1 cellular context compared by ENCODE assay signal in the genomic region with DNA sequence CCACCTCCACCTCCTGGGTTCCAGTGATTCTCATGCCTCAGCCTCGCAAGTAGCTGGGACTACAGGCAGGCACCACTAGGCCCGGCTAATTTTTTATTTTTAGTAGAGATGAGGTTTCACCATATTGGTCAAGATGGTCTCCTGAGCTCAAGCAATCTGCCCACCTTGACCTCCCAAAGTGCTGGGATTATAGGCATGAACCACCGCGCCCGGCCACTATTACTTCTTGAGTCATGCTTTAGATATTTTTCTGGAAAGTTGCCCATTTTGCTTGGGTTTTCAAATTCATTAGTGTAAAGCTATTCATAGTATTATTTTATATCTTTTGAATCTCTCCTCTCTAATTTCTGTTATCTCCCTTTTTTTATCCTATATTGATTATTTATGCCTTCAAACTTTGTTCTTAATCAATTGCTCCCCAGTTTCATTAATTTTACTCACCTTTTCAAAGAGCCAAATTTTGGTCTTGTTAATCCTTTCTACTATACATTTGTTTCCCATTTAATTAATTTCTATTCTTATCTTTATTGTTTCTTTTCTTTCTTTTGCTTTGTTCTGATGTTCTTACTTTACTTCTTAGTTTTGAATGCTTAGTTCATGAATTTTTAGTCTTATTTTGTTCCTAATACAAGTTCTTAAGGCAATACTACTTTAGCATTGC.
TF ChIP-seq lines count a peak whose summit lies in the region.

No MANE protein-coding gene starts in this region.

TF ChIP-seq in K562, 482 proteins besides CTCF, POLR2A, EP300 and RAD21 (continued from another document):
- TF ChIP-seq, protein P1, sequence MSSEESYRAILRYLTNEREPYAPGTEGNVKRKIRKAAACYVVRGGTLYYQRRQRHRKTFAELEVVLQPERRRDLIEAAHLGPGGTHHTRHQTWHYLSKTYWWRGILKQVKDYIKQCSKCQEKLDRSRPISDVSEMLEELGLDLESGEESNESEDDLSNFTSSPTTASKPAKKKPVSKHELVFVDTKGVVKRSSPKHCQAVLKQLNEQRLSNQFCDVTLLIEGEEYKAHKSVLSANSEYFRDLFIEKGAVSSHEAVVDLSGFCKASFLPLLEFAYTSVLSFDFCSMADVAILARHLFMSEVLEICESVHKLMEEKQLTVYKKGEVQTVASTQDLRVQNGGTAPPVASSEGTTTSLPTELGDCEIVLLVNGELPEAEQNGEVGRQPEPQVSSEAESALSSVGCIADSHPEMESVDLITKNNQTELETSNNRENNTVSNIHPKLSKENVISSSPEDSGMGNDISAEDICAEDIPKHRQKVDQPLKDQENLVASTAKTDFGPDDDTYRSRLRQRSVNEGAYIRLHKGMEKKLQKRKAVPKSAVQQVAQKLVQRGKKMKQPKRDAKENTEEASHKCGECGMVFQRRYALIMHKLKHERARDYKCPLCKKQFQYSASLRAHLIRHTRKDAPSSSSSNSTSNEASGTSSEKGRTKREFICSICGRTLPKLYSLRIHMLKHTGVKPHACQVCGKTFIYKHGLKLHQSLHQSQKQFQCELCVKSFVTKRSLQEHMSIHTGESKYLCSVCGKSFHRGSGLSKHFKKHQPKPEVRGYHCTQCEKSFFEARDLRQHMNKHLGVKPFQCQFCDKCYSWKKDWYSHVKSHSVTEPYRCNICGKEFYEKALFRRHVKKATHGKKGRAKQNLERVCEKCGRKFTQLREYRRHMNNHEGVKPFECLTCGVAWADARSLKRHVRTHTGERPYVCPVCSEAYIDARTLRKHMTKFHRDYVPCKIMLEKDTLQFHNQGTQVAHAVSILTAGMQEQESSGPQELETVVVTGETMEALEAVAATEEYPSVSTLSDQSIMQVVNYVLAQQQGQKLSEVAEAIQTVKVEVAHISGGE (CRISPR knock-in tag; IDR thresholded peaks at IDR 0.05), result no peak
- TF ChIP-seq, protein P2, sequence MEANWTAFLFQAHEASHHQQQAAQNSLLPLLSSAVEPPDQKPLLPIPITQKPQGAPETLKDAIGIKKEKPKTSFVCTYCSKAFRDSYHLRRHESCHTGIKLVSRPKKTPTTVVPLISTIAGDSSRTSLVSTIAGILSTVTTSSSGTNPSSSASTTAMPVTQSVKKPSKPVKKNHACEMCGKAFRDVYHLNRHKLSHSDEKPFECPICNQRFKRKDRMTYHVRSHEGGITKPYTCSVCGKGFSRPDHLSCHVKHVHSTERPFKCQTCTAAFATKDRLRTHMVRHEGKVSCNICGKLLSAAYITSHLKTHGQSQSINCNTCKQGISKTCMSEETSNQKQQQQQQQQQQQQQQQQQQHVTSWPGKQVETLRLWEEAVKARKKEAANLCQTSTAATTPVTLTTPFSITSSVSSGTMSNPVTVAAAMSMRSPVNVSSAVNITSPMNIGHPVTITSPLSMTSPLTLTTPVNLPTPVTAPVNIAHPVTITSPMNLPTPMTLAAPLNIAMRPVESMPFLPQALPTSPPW (CRISPR knock-in tag; IDR thresholded peaks at IDR 0.05), result 0 out of 2 replicates have a peak, but pooled peaks have one; percentile 15
- no peak for TF ChIP-seq HDAC3 (IDR thresholded peaks at IDR 0.05; ENCODE audit: borderline replicate concordance, partially characterized antibody)
- no peak for TF ChIP-seq TRIM28 (IDR thresholded peaks at IDR 0.05)
- TF ChIP-seq ZNF780A (CRISPR knock-in tag; IDR thresholded peaks at IDR 0.05), result no peak
- no peak for TF ChIP-seq ERF (CRISPR knock-in tag; IDR thresholded peaks at IDR 0.05)
- TF ChIP-seq, protein P3, sequence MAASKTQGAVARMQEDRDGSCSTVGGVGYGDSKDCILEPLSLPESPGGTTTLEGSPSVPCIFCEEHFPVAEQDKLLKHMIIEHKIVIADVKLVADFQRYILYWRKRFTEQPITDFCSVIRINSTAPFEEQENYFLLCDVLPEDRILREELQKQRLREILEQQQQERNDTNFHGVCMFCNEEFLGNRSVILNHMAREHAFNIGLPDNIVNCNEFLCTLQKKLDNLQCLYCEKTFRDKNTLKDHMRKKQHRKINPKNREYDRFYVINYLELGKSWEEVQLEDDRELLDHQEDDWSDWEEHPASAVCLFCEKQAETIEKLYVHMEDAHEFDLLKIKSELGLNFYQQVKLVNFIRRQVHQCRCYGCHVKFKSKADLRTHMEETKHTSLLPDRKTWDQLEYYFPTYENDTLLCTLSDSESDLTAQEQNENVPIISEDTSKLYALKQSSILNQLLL (CRISPR knock-in tag; IDR thresholded peaks at IDR 0.05; ENCODE audit: borderline replicate concordance), result no peak
- no peak for TF ChIP-seq SMAD1 (IDR thresholded peaks at IDR 0.05; ENCODE audit: low read depth, low read length, partially characterized antibody)
- TF ChIP-seq PML (IDR thresholded peaks at IDR 0.05; ENCODE audit: low read length), result no peak
- TF ChIP-seq, protein P4, sequence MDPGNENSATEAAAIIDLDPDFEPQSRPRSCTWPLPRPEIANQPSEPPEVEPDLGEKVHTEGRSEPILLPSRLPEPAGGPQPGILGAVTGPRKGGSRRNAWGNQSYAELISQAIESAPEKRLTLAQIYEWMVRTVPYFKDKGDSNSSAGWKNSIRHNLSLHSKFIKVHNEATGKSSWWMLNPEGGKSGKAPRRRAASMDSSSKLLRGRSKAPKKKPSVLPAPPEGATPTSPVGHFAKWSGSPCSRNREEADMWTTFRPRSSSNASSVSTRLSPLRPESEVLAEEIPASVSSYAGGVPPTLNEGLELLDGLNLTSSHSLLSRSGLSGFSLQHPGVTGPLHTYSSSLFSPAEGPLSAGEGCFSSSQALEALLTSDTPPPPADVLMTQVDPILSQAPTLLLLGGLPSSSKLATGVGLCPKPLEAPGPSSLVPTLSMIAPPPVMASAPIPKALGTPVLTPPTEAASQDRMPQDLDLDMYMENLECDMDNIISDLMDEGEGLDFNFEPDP (CRISPR knock-in tag; IDR thresholded peaks at IDR 0.05), result no peak
- TF ChIP-seq ZBTB49 (CRISPR knock-in tag; IDR thresholded peaks at IDR 0.05; ENCODE audit: borderline replicate concordance), result no peak
- TF ChIP-seq TGIF2 (CRISPR knock-in tag; IDR thresholded peaks at IDR 0.05), result no peak
- no peak for TF ChIP-seq TAL1 (IDR thresholded peaks at IDR 0.05)
- no peak for TF ChIP-seq BCL6 (CRISPR knock-in tag; IDR thresholded peaks at IDR 0.05)
- peak; percentile 49; the same call in 1 of the 2 replicates for TF ChIP-seq HLTF (IDR thresholded peaks at IDR 0.05)
- TF ChIP-seq RUNX1 (IDR thresholded peaks at IDR 0.05; ENCODE audit: low read depth), result no peak
- TF ChIP-seq NFXL1 (CRISPR knock-in tag; IDR thresholded peaks at IDR 0.05), result no peak
- TF ChIP-seq EP400 (IDR thresholded peaks at IDR 0.05), result 0 out of 2 replicates have a peak, but pooled peaks have one; percentile 10
- TF ChIP-seq HDAC6 (IDR thresholded peaks at IDR 0.05; ENCODE audit: low read depth, low read length), result no peak
- TF ChIP-seq RHOXF2B (CRISPR knock-in tag; conservative IDR thresholded peaks at IDR 0.05), result no peak
- no peak for TF ChIP-seq ZNF586 (CRISPR knock-in tag; conservative IDR thresholded peaks at IDR 0.05)
- no peak for TF ChIP-seq CC2D1A (IDR thresholded peaks at IDR 0.05)
- TF ChIP-seq, protein P5, sequence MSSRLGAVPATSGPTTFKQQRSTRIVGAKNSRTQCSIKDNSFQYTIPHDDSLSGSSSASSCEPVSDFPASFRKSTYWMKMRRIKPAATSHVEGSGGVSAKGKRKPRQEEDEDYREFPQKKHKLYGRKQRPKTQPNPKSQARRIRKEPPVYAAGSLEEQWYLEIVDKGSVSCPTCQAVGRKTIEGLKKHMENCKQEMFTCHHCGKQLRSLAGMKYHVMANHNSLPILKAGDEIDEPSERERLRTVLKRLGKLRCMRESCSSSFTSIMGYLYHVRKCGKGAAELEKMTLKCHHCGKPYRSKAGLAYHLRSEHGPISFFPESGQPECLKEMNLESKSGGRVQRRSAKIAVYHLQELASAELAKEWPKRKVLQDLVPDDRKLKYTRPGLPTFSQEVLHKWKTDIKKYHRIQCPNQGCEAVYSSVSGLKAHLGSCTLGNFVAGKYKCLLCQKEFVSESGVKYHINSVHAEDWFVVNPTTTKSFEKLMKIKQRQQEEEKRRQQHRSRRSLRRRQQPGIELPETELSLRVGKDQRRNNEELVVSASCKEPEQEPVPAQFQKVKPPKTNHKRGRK (tag; IDR thresholded peaks at IDR 0.05), result peak; percentile 22; the same call in 1 of the 2 replicates
- no peak for TF ChIP-seq POLR3G (IDR thresholded peaks at IDR 0.05; ENCODE audit: extremely low read depth, insufficient read length, insufficient replicate concordance)
- TF ChIP-seq MNT (conservative IDR thresholded peaks at IDR 0.05), result no peak
- TF ChIP-seq NBN (IDR thresholded peaks at IDR 0.05; ENCODE audit: low read depth), result no peak
- no peak for TF ChIP-seq CBFA2T3 (IDR thresholded peaks at IDR 0.05)
- TF ChIP-seq, protein P6, sequence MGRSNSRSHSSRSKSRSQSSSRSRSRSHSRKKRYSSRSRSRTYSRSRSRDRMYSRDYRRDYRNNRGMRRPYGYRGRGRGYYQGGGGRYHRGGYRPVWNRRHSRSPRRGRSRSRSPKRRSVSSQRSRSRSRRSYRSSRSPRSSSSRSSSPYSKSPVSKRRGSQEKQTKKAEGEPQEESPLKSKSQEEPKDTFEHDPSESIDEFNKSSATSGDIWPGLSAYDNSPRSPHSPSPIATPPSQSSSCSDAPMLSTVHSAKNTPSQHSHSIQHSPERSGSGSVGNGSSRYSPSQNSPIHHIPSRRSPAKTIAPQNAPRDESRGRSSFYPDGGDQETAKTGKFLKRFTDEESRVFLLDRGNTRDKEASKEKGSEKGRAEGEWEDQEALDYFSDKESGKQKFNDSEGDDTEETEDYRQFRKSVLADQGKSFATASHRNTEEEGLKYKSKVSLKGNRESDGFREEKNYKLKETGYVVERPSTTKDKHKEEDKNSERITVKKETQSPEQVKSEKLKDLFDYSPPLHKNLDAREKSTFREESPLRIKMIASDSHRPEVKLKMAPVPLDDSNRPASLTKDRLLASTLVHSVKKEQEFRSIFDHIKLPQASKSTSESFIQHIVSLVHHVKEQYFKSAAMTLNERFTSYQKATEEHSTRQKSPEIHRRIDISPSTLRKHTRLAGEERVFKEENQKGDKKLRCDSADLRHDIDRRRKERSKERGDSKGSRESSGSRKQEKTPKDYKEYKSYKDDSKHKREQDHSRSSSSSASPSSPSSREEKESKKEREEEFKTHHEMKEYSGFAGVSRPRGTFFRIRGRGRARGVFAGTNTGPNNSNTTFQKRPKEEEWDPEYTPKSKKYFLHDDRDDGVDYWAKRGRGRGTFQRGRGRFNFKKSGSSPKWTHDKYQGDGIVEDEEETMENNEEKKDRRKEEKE (IDR thresholded peaks at IDR 0.05; ENCODE audit: borderline replicate concordance in 1 of 2, control insufficient read depth in 1 of 2, low read depth in 2 of 2, low read length in 1 of 2), result no peak
- TF ChIP-seq EWSR1 (IDR thresholded peaks at IDR 0.05; ENCODE audit: borderline replicate concordance, low read depth, partially characterized antibody), result no peak
- no peak for TF ChIP-seq CLOCK (CRISPR knock-in tag; IDR thresholded peaks at IDR 0.05; ENCODE audit: borderline replicate concordance)
- TF ChIP-seq ZBTB7A (IDR thresholded peaks at IDR 0.05; ENCODE audit: borderline replicate concordance, control insufficient read depth, low read depth, low read length), result no peak
